ENCODE assay signal across 1 cellular context in genomic region chr9:86637515-86637914, GRCh38.
TF ChIP-seq lines count a peak whose summit lies in the region.

No MANE protein-coding gene starts in this region.

TF ChIP-seq in HEK293, 187 proteins besides CTCF, POLR2A, EP300 and RAD21 (continued from another document):
- TF ChIP-seq ZNF362 (tag by site-specific recombination; IDR thresholded peaks at IDR 0.05) (no peak), ZNF10 (tag by site-specific recombination; IDR thresholded peaks at IDR 0.05) (no peak), ZNF23 (tag by site-specific recombination; IDR thresholded peaks at IDR 0.05; ENCODE audit: borderline replicate concordance) (no peak), SP7 (tag by site-specific recombination; IDR thresholded peaks at IDR 0.05) (peak; percentile 23; the same call in 1 of the 2 replicates), ZBTB20 (tag by site-specific recombination; IDR thresholded peaks at IDR 0.05) (no peak), HIC1 (tag by site-specific recombination; IDR thresholded peaks at IDR 0.05) (no peak), ZSCAN23 (tag by site-specific recombination; IDR thresholded peaks at IDR 0.05) (no peak), ZNF843 (tag by site-specific recombination; IDR thresholded peaks at IDR 0.05) (peak; percentile 32; the same call in 1 of the 2 replicates), KLF17 (tag by site-specific recombination; IDR thresholded peaks at IDR 0.05) (no peak), ZEB2 (tag by site-specific recombination; IDR thresholded peaks at IDR 0.05) (0 out of 2 replicates have a peak, but pooled peaks have one; percentile 16), GLIS1 (tag by site-specific recombination; IDR thresholded peaks at IDR 0.05) (no peak), ZNF223 (tag by site-specific recombination; IDR thresholded peaks at IDR 0.05) (no peak), KLF7 (tag by site-specific recombination; IDR thresholded peaks at IDR 0.05; ENCODE audit: borderline replicate concordance) (no peak), ZNF114 (tag by site-specific recombination; IDR thresholded peaks at IDR 0.05) (no peak), ZNF140 (tag by site-specific recombination; IDR thresholded peaks at IDR 0.05) (no peak), HOXC10 (CRISPR knock-in tag; IDR thresholded peaks at IDR 0.05) (no peak), ZBTB44 (tag by site-specific recombination; IDR thresholded peaks at IDR 0.05) (no peak), ZNF423 (tag by site-specific recombination; IDR thresholded peaks at IDR 0.05) (no peak), ZNF341 (tag by site-specific recombination; IDR thresholded peaks at IDR 0.05; ENCODE audit: low read depth) (no peak), TSHZ1 (tag by site-specific recombination; IDR thresholded peaks at IDR 0.05; ENCODE audit: borderline replicate concordance) (no peak), ZNF639 (tag by site-specific recombination; IDR thresholded peaks at IDR 0.05) (no peak)
